Comparison of ENCODE assay signal across 21 cellular contexts in genomic region chr1:214537872-214538473, GRCh38.
"Had no signal": no experiment of that assay in that cellular context is flagged by ENCODE, and none has a peak within 500 bp of the region (broad histone marks: within the 10 kb centered on the region; RNA-seq: fewer than 3 reads in every experiment).

No MANE protein-coding gene starts in this region.

- H3K27me3 ChIP-seq: adrenal gland, foreskin keratinocyte, heart left ventricle, right atrium auricular region, tibial nerve had no signal

- H3K36me3 ChIP-seq: adrenal gland, lower lobe of right lung, neutrophil, right atrium auricular region had no signal

- H3K4me1 Mint-ChIP-seq: activated naive CD4-positive, alpha-beta T cell treated with anti-CD3 and anti-CD28 coated beads, Interleukin-2, amount 50 U/mL, for 24 hours; immature natural killer cell had no signal

- H3K4me3 Mint-ChIP-seq: activated naive CD4-positive, alpha-beta T cell treated with anti-CD3 and anti-CD28 coated beads, Interleukin-2, amount 50 U/mL, for 24 hours; immature natural killer cell had no signal

- H3K27ac ChIP-seq: adrenal gland, coronary artery, foreskin keratinocyte, lower lobe of right lung, neutrophil, right atrium auricular region had no signal

- DNase-seq: activated CD4-positive, alpha-beta T cell treated with anti-CD3 and anti-CD28 coated beads, Interleukin-2, amount 50 U/mL, for 4 hours; activated CD4-positive, CD25-positive, alpha-beta regulatory T cell treated with anti-CD3 and anti-CD28 coated beads, Interleukin-2, amount 50 U/mL, for 72 hours; activated effector memory CD4-positive, alpha-beta T cell treated with Interleukin-2 at 50 U/mL for 16 hours; adrenal gland; caudate nucleus; effector CD4-positive, alpha-beta T cell; heart left ventricle; immature natural killer cell; lower lobe of right lung; midbrain; posterior cingulate gyrus; small intestine; stimulated activated CD4-positive, alpha-beta T cell treated with anti-CD3 and anti-CD28 coated beads, Interleukin-4, amount 100 ng/mL, for 24 hours; stimulated activated naive CD4-positive, alpha-beta T cell; substantia nigra had no signal

- H3K9me3 Mint-ChIP-seq: activated naive CD4-positive, alpha-beta T cell treated with anti-CD3 and anti-CD28 coated beads, Interleukin-2, amount 50 U/mL, for 24 hours; immature natural killer cell had no signal

- H3K27ac Mint-ChIP-seq: activated naive CD4-positive, alpha-beta T cell treated with anti-CD3 and anti-CD28 coated beads, Interleukin-2, amount 50 U/mL, for 24 hours; immature natural killer cell had no signal

- FAIRE-seq: small intestine had no signal

- H3K36me3 Mint-ChIP-seq: activated naive CD4-positive, alpha-beta T cell treated with anti-CD3 and anti-CD28 coated beads, Interleukin-2, amount 50 U/mL, for 24 hours; immature natural killer cell had no signal

- H3K4me3 ChIP-seq: coronary artery, heart left ventricle, lower lobe of right lung, right atrium auricular region, tibial nerve had no signal

- H3K9me3 ChIP-seq: adrenal gland, heart left ventricle, lower lobe of right lung, neutrophil, right atrium auricular region, tibial nerve had no signal
